Comparison of ENCODE assay signal across 8 cellular contexts in genomic region chr7:6015917-6016652, GRCh38. TPM values are rescaled to one million over a fixed set of nuclear protein-coding genes. Genes with fewer than 3 reads are reported as not detected.
DNase-seq lines count a peak whose midpoint lies in the region; TF ChIP-seq lines count a peak whose summit lies in the region.

No MANE protein-coding gene starts in this region.

- TF ChIP-seq CTCF in SK-N-SH (IDR thresholded peaks at IDR 0.05) (no peak), foreskin fibroblast (IDR thresholded peaks at IDR 0.05; ENCODE audit: low read depth, low read length) (no peak), smooth muscle cell (IDR thresholded peaks at IDR 0.05; ENCODE audit: borderline replicate concordance, insufficient read depth, poor library complexity, severe bottlenecking) (no peak)

- H3K9me2 ChIP-seq in SK-N-SH, result no peaks in the 10 kb centered on the region

- peaks cover 4% of the 10 kb centered on the region for H3F3A ChIP-seq in SK-N-SH (replicated peaks; ENCODE audit: insufficient read depth)
- peaks cover 11% of the 10 kb centered on the region for H3F3A ChIP-seq in smooth muscle cell (ENCODE audit: low read depth)

- H3K27me3 ChIP-seq in ACC112 (ENCODE audit: insufficient read depth, low read length) (no peaks in the 10 kb centered on the region), SK-N-SH (ENCODE audit: insufficient read depth) (no peaks in the 10 kb centered on the region), smooth muscle cell (ENCODE audit: low read depth) (no peaks in the 10 kb centered on the region)

- H3K4me3 ChIP-seq in ACC112 (ENCODE audit: low read depth, low read length) (peak overlapping the region; percentile 27; the same call in 1 of the 2 replicates), SK-N-SH (ENCODE audit: low read depth in 2 of 2, low read length in 1 of 2) (no peak overlapping the region), foreskin fibroblast (ENCODE audit: low read depth in 1 of 2, low read length in 2 of 2) (peak overlapping the region in 1 of 2 donors; percentile 25), smooth muscle cell (no peak overlapping the region)

- H3K9ac ChIP-seq in SK-N-SH (no peak overlapping the region), smooth muscle cell (ENCODE audit: low read depth) (peak overlapping the region; percentile 75)

- H3K4me1 ChIP-seq in ACC112 (ENCODE audit: control insufficient read depth, insufficient read depth, low read length, unreplicated experiment), result peaks cover 31% of the 10 kb centered on the region
- H3K4me1 ChIP-seq in SK-N-SH (ENCODE audit: control insufficient read depth in 1 of 2, insufficient read depth in 2 of 2, low read depth in 1 of 2, low read length in 1 of 2), result peaks cover 0 to 14% of the 10 kb centered on the region in 2 experiments; a peak in 3 of 4 replicates
- no peaks in the 10 kb centered on the region for H3K4me1 ChIP-seq in smooth muscle cell (ENCODE audit: low read depth)

- peak overlapping the region; percentile 98 for H3K27ac ChIP-seq in ACC112 (ENCODE audit: low read depth, low read length)
- H3K27ac ChIP-seq in SK-N-SH (ENCODE audit: low read depth in 2 of 2, low read length in 1 of 2), result peak overlapping the region in 1 of 2 experiments; percentile 73; a peak in 2 of 4 replicates
- peak overlapping the region; percentile 82 for H3K27ac ChIP-seq in smooth muscle cell (ENCODE audit: low read depth)

- H2AFZ ChIP-seq in ACC112 (ENCODE audit: low read length, unreplicated experiment), result no peak overlapping the region
- H2AFZ ChIP-seq in SK-N-SH (ENCODE audit: low read depth), result no peak overlapping the region
- H2AFZ ChIP-seq in smooth muscle cell (ENCODE audit: low read depth), result no peak overlapping the region

- no peaks in the 10 kb centered on the region for H4K20me1 ChIP-seq in SK-N-SH (ENCODE audit: insufficient read depth)
- no peaks in the 10 kb centered on the region for H4K20me1 ChIP-seq in smooth muscle cell (ENCODE audit: low read depth)

- H3K9me3 ChIP-seq in SK-N-SH (no peaks in the 10 kb centered on the region), smooth muscle cell (replicated peaks; ENCODE audit: low read depth) (no peaks in the 10 kb centered on the region)

- 85% methylated on average over 8 of the region's 8 CpGs for WGBS in SK-N-SH (ENCODE audit: low lambda C conversion rate)
- 67% methylated on average over 8 of the region's 8 CpGs for WGBS in smooth muscle cell (ENCODE audit: low lambda C conversion rate)

- H3K36me3 ChIP-seq in ACC112 (ENCODE audit: insufficient read depth, low read length), result peaks cover 22% of the 10 kb centered on the region
- H3K36me3 ChIP-seq in SK-N-SH (replicated peaks in 1 of 2; ENCODE audit: control insufficient read depth in 1 of 2, insufficient read depth in 2 of 2, low read length in 1 of 2), result peaks cover 37 to 76% of the 10 kb centered on the region in 2 experiments
- H3K36me3 ChIP-seq in smooth muscle cell (ENCODE audit: low read depth), result peaks cover 6% of the 10 kb centered on the region

- no peak for TF ChIP-seq EP300 in SK-N-SH (IDR thresholded peaks at IDR 0.05; ENCODE audit: borderline replicate concordance in 1 of 2, low read depth in 1 of 2, low read length in 1 of 2)

- H3K4me2 ChIP-seq in SK-N-SH (peak overlapping the region; percentile 28; the same call in 1 of the 2 replicates), smooth muscle cell (peak overlapping the region; percentile 36)

- no peak for TF ChIP-seq RAD21 in SK-N-SH (IDR thresholded peaks at IDR 0.05; ENCODE audit: low read length)

- POLR2A ChIA-PET in SK-N-SH (lab: Yijun Ruan, JAX), result interaction anchor here (0.9 kb wide), 1 partner anchor 8 kb away, joined by 3 read pairs; no protein-coding TSS in a partner anchor

- CTCF ChIA-PET in SK-N-SH (lab: Yijun Ruan, JAX), result interaction anchor here (0.9 to 2.0 kb wide), 4 partner anchors 11 to 333 kb away, joined by 3 to 8 read pairs (median 4); no protein-coding TSS in a partner anchor

- peaks cover 36% of the 10 kb centered on the region for H3K79me2 ChIP-seq in ACC112 (ENCODE audit: control insufficient read depth, insufficient read depth, low read length, unreplicated experiment)
- peaks cover 65% of the 10 kb centered on the region for H3K79me2 ChIP-seq in SK-N-SH (ENCODE audit: insufficient read depth)
- H3K79me2 ChIP-seq in smooth muscle cell (ENCODE audit: low read depth), result peaks cover 24% of the 10 kb centered on the region

- DNase-seq in GOT3 (lab: John Stamatoyannopoulos, UW) (peak; percentile 75), SK-N-SH (no peak), foreskin fibroblast (peak; percentile 80 to 96), smooth muscle cell (lab: John Stamatoyannopoulos, UW; ENCODE audit: unreplicated experiment) (no peak), NCI-H2227 treated with DMSO at 0.1 percent for 48 hours (lab: John Stamatoyannopoulos, UW) (no peak)
- no peak for DNase-seq in stimulated activated CD4-positive, alpha-beta T cell treated with anti-CD3 and anti-CD28 coated beads, Interleukin-12 subunit alpha, Interleukin-12 subunit beta, amount 100 ng/mL, for 4 hours
- DNase-seq in central memory CD4-positive, alpha-beta T cell, result no peak

TF ChIP-seq in SK-N-SH, 30 proteins besides CTCF, POLR2A, EP300 and RAD21:
- TF ChIP-seq, protein P1, sequence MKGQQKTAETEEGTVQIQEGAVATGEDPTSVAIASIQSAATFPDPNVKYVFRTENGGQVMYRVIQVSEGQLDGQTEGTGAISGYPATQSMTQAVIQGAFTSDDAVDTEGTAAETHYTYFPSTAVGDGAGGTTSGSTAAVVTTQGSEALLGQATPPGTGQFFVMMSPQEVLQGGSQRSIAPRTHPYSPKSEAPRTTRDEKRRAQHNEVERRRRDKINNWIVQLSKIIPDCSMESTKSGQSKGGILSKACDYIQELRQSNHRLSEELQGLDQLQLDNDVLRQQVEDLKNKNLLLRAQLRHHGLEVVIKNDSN (IDR thresholded peaks at IDR 0.05; ENCODE audit: borderline replicate concordance, low read depth), result no peak
- TF ChIP-seq FOXJ3 (CRISPR knock-in tag; IDR thresholded peaks at IDR 0.05), result no peak
- TF ChIP-seq ZBTB33 (IDR thresholded peaks at IDR 0.05; ENCODE audit: borderline replicate concordance, low read depth), result no peak
- no peak for TF ChIP-seq RFX5 (IDR thresholded peaks at IDR 0.05; ENCODE audit: low read length)
- no peak; the same call in 1 of the 2 replicates for TF ChIP-seq POLR2AphosphoS5 (IDR thresholded peaks at IDR 0.05; ENCODE audit: low read depth, low read length)
- no peak for TF ChIP-seq RXRA (IDR thresholded peaks at IDR 0.05; ENCODE audit: borderline replicate concordance, low read depth)
- TF ChIP-seq NFIC (IDR thresholded peaks at IDR 0.05; ENCODE audit: borderline replicate concordance), result no peak
- no peak for TF ChIP-seq CHD2 (IDR thresholded peaks at IDR 0.05; ENCODE audit: low read length, partially characterized antibody)

RNA-seq across cellular contexts. Expression of gene AIMP2, which starts 7.0 kb away (rescaled TPM):
- polyA plus RNA-seq in SK-N-SH (2012; rRNA removed), result 98.9 and 104 TPM in 2 replicates
- polyA plus RNA-seq in SK-N-SH (2012; cell fraction: cytosol; rRNA removed), result 92.3 and 94.5 TPM in 2 replicates
- 80.5 and 94.4 TPM in 2 replicates for polyA plus RNA-seq in SK-N-SH (2012; cell fraction: nucleus; rRNA removed)
- 28.5 and 43.7 TPM in 2 replicates for total RNA-seq in smooth muscle cell
- polyA plus RNA-seq in smooth muscle cell, result 30.1 and 43.4 TPM in 2 replicates

RNA-seq across cellular contexts. Expression of gene PMS2, which starts 7.2 kb away (rescaled TPM):
- 9.6 and 11.4 TPM in 2 replicates for polyA plus RNA-seq in SK-N-SH (2012; rRNA removed)
- polyA plus RNA-seq in SK-N-SH (2012; cell fraction: cytosol; rRNA removed), result 11.2 and 12.0 TPM in 2 replicates
- polyA plus RNA-seq in SK-N-SH (2012; cell fraction: nucleus; rRNA removed), result 19.5 and 19.8 TPM in 2 replicates
- 8.8 and 14.3 TPM in 2 replicates for total RNA-seq in smooth muscle cell
- 5.4 and 7.2 TPM in 2 replicates for polyA plus RNA-seq in smooth muscle cell

RNA-seq across cellular contexts. Expression of gene ANKRD61, which starts 15.1 kb away (rescaled TPM):
- polyA plus RNA-seq in SK-N-SH (2012; rRNA removed) (0.50 and 0.53 TPM in 2 replicates), smooth muscle cell (0.16 and 0.70 TPM in 2 replicates)
- 0.28 and 0.46 TPM in 2 replicates for polyA plus RNA-seq in SK-N-SH (2012; cell fraction: cytosol; rRNA removed)
- 1.2 and 1.3 TPM in 2 replicates for polyA plus RNA-seq in SK-N-SH (2012; cell fraction: nucleus; rRNA removed)
- total RNA-seq in smooth muscle cell, result not detected in 2 replicates

RNA-seq across cellular contexts. Expression of gene EIF2AK1, which starts 42.9 kb away (rescaled TPM):
- polyA plus RNA-seq in SK-N-SH (2012; rRNA removed) (96.2 and 120 TPM in 2 replicates), smooth muscle cell (95.5 and 106 TPM in 2 replicates)
- polyA plus RNA-seq in SK-N-SH (2012; cell fraction: cytosol; rRNA removed), result 112 and 114 TPM in 2 replicates
- polyA plus RNA-seq in SK-N-SH (2012; cell fraction: nucleus; rRNA removed), result 106 and 122 TPM in 2 replicates
- 138 and 141 TPM in 2 replicates for total RNA-seq in smooth muscle cell

RNA-seq across cellular contexts. Expression of gene RSPH10B, which starts 45.6 kb away (rescaled TPM):
- polyA plus RNA-seq in SK-N-SH (2012; rRNA removed), result 0.03 TPM in 1 of 2 replicates, not detected in the other
- polyA plus RNA-seq in SK-N-SH (2012; cell fraction: cytosol; rRNA removed), result 0.03 and 0.04 TPM in 2 replicates
- polyA plus RNA-seq in SK-N-SH (2012; cell fraction: nucleus; rRNA removed), result 0.04 and 0.23 TPM in 2 replicates
- total RNA-seq in smooth muscle cell, result 0.04 TPM in 1 of 2 replicates, not detected in the other
- polyA plus RNA-seq in smooth muscle cell, result not detected in 2 replicates

Comparison
In these comparisons a context has a peak if more than half of its experiments do, and no peak if none do; other contexts are left out.
1. DNase-seq: peak in GOT3 (single experiment) and foreskin fibroblast (2 of 2); none in SK-N-SH (single experiment), smooth muscle cell (single experiment), stimulated activated CD4-positive, alpha-beta T cell treated with anti-CD3 and anti-CD28 coated beads, Interleukin-12 subunit alpha, Interleukin-12 subunit beta, amount 100 ng/mL, for 4 hours (single experiment), NCI-H2227 treated with DMSO at 0.1 percent for 48 hours (single experiment) and central memory CD4-positive, alpha-beta T cell (single experiment).